21 cellular contexts compared by ENCODE assay signal in genomic region chr5:155947394-155948062, GRCh38.
"Had no signal": no experiment of that assay in that cellular context is flagged by ENCODE, and none has a peak within 500 bp of the region (broad histone marks: within the 10 kb centered on the region; RNA-seq: fewer than 3 reads in every experiment).

No MANE protein-coding gene starts in this region.

- H3K4me3 ChIP-seq: body of pancreas, cardiac muscle cell, heart right ventricle, left lung, lung, neural progenitor cell, tibial nerve had no signal

- H3K4me1 ChIP-seq: body of pancreas, left lung, tibial nerve had no signal

- H3K9me3 ChIP-seq: body of pancreas, heart right ventricle, left lung, tibial nerve had no signal

- H2AFZ ChIP-seq: neural progenitor cell had no signal

- H3K9ac ChIP-seq: neural progenitor cell had no signal

- H3K4me2 ChIP-seq: neural progenitor cell had no signal

- H3K27me3 ChIP-seq: body of pancreas, cardiac muscle cell, heart right ventricle, left lung, neural progenitor cell, tibial nerve had no signal

- H3K27ac ChIP-seq: body of pancreas, cardiac muscle cell, heart right ventricle, left lung, neural progenitor cell, tibial nerve had no signal

- H3K36me3 ChIP-seq: cardiac muscle cell, heart right ventricle, left lung, neural progenitor cell, tibial nerve had no signal

- DNase-seq: activated CD4-positive, alpha-beta T cell treated with anti-CD3 and anti-CD28 coated beads, Interleukin-2, amount 10 ng/mL, durations not matched to agents 24 days and 14 days; activated CD8-positive, alpha-beta memory T cell treated with anti-CD3 and anti-CD28 coated beads, Interleukin-2, amount 10 ng/mL, durations not matched to agents 7 days and 5 days; activated CD8-positive, alpha-beta T cell treated with anti-CD3 and anti-CD28 coated beads for 36 hours; activated effector memory CD4-positive, alpha-beta T cell treated with anti-CD3 and anti-CD28 coated beads, Interleukin-2, amount 50 U/mL, for 16 hours; activated naive CD4-positive, alpha-beta T cell treated with anti-CD3 and anti-CD28 coated beads, Interleukin-2, amount 10 ng/mL, durations not matched to agents 7 days and 5 days; activated T-cell treated with anti-CD3 and anti-CD28 coated beads for 4 hours; anterior cingulate cortex; body of pancreas; cortex of kidney; endodermal cell; foreskin fibroblast; heart right ventricle; left lung; naive thymus-derived CD4-positive, alpha-beta T cell; stimulated activated CD4-positive, alpha-beta T cell treated with anti-CD3 and anti-CD28 coated beads, Interleukin-12 subunit alpha, Interleukin-12 subunit beta, amount 100 ng/mL, for 4 hours; stimulated activated naive CD8-positive, alpha-beta T cell treated with anti-CD3 and anti-CD28 coated beads, Interleukin-15, amount 100 ng/mL, for 72 hours; T-helper 2 cell had no signal
